8 cellular contexts compared by ENCODE assay signal in genomic region chr17:72122668-72123495, GRCh38. TPM values are rescaled to one million over a fixed set of nuclear protein-coding genes. Genes with fewer than 3 reads are reported as not detected.
DNase-seq lines count a peak whose midpoint lies in the region; ATAC-seq and TF ChIP-seq lines count a peak whose summit lies in the region.

No MANE protein-coding gene starts in this region.

- H3K4me3 ChIP-seq in tibial nerve, result peak overlapping the region; percentile 32 to 68 (median 55)

- peaks cover 64% of the 10 kb centered on the region for H3K27me3 Mint-ChIP-seq in activated T-cell treated with anti-CD3 and anti-CD28 coated beads, Interleukin-2, amount 50 U/mL, for 72 hours (ENCODE audit: low read depth)

- H3K36me3 ChIP-seq in tibial nerve, result no peaks in the 10 kb centered on the region

- peak in 1 of 2 donors; percentile 7 for DNase-seq in activated T-cell treated with anti-CD3 and anti-CD28 coated beads, Interleukin-2, amount 50 U/mL, for 72 hours
- no peak for DNase-seq in activated T-cell treated with anti-CD3 and anti-CD28 coated beads, Interleukin-2, amount 50 U/mL, for 1 hour
- DNase-seq in anterior cingulate cortex (lab: John Stamatoyannopoulos, UW) (peak in 33 of 58 donors; percentile 10 to 62 (median 32)), kidney tubule cell (ENCODE audit: low spot score) (peak; percentile 63), tibial nerve (ENCODE audit: low spot score in 2 of 2) (no peak), dedifferentiated amniotic fluid mesenchymal stem cell (ENCODE audit: extremely low spot score) (no peak)
- DNase-seq in effector CD8-positive, alpha-beta T cell (lab: John Stamatoyannopoulos, UW), result no peak
- no peak for DNase-seq in stimulated activated CD4-positive, alpha-beta T cell treated with anti-CD3 and anti-CD28 coated beads, Interleukin-4, amount 100 ng/mL, for 24 hours

- H3K27me3 ChIP-seq in tibial nerve, result peaks cover 0 to 75% of the 10 kb centered on the region in 2 donors

- H3K27ac Mint-ChIP-seq in activated T-cell treated with anti-CD3 and anti-CD28 coated beads, Interleukin-2, amount 50 U/mL, for 72 hours, result peak overlapping the region; percentile 14

- H3K9me3 ChIP-seq in tibial nerve, result no peaks in the 10 kb centered on the region

- H3K4me1 Mint-ChIP-seq in activated T-cell treated with anti-CD3 and anti-CD28 coated beads, Interleukin-2, amount 50 U/mL, for 72 hours (ENCODE audit: low read depth), result peaks cover 13% of the 10 kb centered on the region

- H3K4me3 Mint-ChIP-seq in activated T-cell treated with anti-CD3 and anti-CD28 coated beads, Interleukin-2, amount 50 U/mL, for 72 hours, result peak overlapping the region; percentile 18 to 40

- TF ChIP-seq CTCF in tibial nerve (IDR thresholded peaks at IDR 0.05), result no peak

- peaks cover 5 to 8% of the 10 kb centered on the region in 2 donors for H3K36me3 Mint-ChIP-seq in activated T-cell treated with anti-CD3 and anti-CD28 coated beads, Interleukin-2, amount 50 U/mL, for 72 hours (ENCODE audit: insufficient read depth in 2 of 2)

- no peak for ATAC-seq in activated T-cell treated with anti-CD3 and anti-CD28 coated beads, Interleukin-2, amount 50 U/mL, for 72 hours (replicated peaks in 1 of 2)

- H3K4me1 ChIP-seq in tibial nerve, result peaks cover 0 to 62% (median 24%) of the 10 kb centered on the region in 4 donors

- WGBS in tibial nerve, 2 donors, result 7 to 10% methylated on average over 54 to 55 of the region's 55 CpGs

- H3K27ac ChIP-seq in tibial nerve, result peak overlapping the region in 1 of 4 donors; percentile 52

- TF ChIP-seq EP300 in tibial nerve (IDR thresholded peaks at IDR 0.05), result no peak

- TF ChIP-seq POLR2A in tibial nerve (IDR thresholded peaks at IDR 0.05), result no peak

- no peaks in the 10 kb centered on the region for H3K9me3 Mint-ChIP-seq in activated T-cell treated with anti-CD3 and anti-CD28 coated beads, Interleukin-2, amount 50 U/mL, for 72 hours

RNA-seq across cellular contexts. Expression of gene SOX9, which starts 2.1 kb away (rescaled TPM):
- not detected for total RNA-seq in activated T-cell treated with anti-CD3 and anti-CD28 coated beads, Interleukin-2, amount 50 U/mL, for 72 hours
- total RNA-seq in tibial nerve, result 10 to 100 TPM in 3 of 4 donors, 1 to 10 TPM in 1; 6.6 to 22.9 (median 18.2) TPM

Comparison
In these comparisons a context has a peak if more than half of its experiments do, and no peak if none do; other contexts are left out.
1. DNase-seq: peak in anterior cingulate cortex (33 of 58) and kidney tubule cell (single experiment); none in activated T-cell treated with anti-CD3 and anti-CD28 coated beads, Interleukin-2, amount 50 U/mL, for 1 hour (single experiment), tibial nerve (0 of 2), effector CD8-positive, alpha-beta T cell (single experiment), stimulated activated CD4-positive, alpha-beta T cell treated with anti-CD3 and anti-CD28 coated beads, Interleukin-4, amount 100 ng/mL, for 24 hours (single experiment) and dedifferentiated amniotic fluid mesenchymal stem cell (single experiment).
2. RNA of gene SOX9, which starts 2.1 kb away (total RNA-seq): 6.6 to 22.9 TPM in tibial nerve; not detected in activated T-cell treated with anti-CD3 and anti-CD28 coated beads, Interleukin-2, amount 50 U/mL, for 72 hours; every median in the first group is over 4 times any median in the second.